ENCODE assay signal across 9 cellular contexts in genomic region chr2:191680639-191681038, GRCh38. TPM values are rescaled to one million over a fixed set of nuclear protein-coding genes. Genes with fewer than 3 reads are reported as not detected.
DNase-seq lines count a peak whose midpoint lies in the region; ATAC-seq and TF ChIP-seq lines count a peak whose summit lies in the region.
"Had no signal": no experiment of that assay in that cellular context is flagged by ENCODE, and none has a peak within 500 bp of the region (broad histone marks: within the 10 kb centered on the region; RNA-seq: fewer than 3 reads in every experiment).

No MANE protein-coding gene starts in this region.

- peak overlapping the region; percentile 45; the same call in 1 of the 2 replicates for H3K4me3 ChIP-seq in GM08714 (ENCODE audit: low read length)
- H3K4me3 ChIP-seq in RWPE2 (ENCODE audit: severe bottlenecking) = peak overlapping the region; percentile 20
- peak overlapping the region; percentile 16 for H3K4me3 ChIP-seq in smooth muscle cell

- no peaks in the 10 kb centered on the region for H4K20me1 ChIP-seq in smooth muscle cell (ENCODE audit: low read depth)

- peak overlapping the region; percentile 94 for H3K4me2 ChIP-seq in smooth muscle cell

- peak overlapping the region; percentile 21 for H3K9ac ChIP-seq in smooth muscle cell (ENCODE audit: low read depth)

- H3K79me2 ChIP-seq in smooth muscle cell (ENCODE audit: low read depth) = peaks cover 20% of the 10 kb centered on the region

- no peak for DNase-seq in RWPE2 (ENCODE audit: low spot score)
- DNase-seq in epithelial cell of prostate (ENCODE audit: low read depth, low spot score) = no peak
- no peak for DNase-seq in smooth muscle cell (lab: John Stamatoyannopoulos, UW; ENCODE audit: unreplicated experiment)
- no peak for DNase-seq in SW480 (ENCODE audit: low spot score)
- no peak for DNase-seq in activated gamma-delta T cell treated with Interleukin-2 at 50 U/mL for 16 hours
- DNase-seq: activated CD4-positive, alpha-beta T cell treated with anti-CD3 and anti-CD28 coated beads for 4 hours; NCI-H524 had no signal

- H3F3A ChIP-seq in smooth muscle cell (ENCODE audit: low read depth) = no peaks in the 10 kb centered on the region

- no peak overlapping the region for H2AFZ ChIP-seq in smooth muscle cell (ENCODE audit: low read depth)

- H3K27me3 ChIP-seq in RWPE2 (ENCODE audit: insufficient read depth, poor library complexity, severe bottlenecking) (no peaks in the 10 kb centered on the region), smooth muscle cell (ENCODE audit: low read depth) (no peaks in the 10 kb centered on the region)

- H3K4me1 ChIP-seq in RWPE2 (ENCODE audit: insufficient read depth, poor library complexity, severe bottlenecking) (peaks cover 45% of the 10 kb centered on the region), smooth muscle cell (ENCODE audit: low read depth) (peaks cover 6% of the 10 kb centered on the region)

- 83% methylated on average over 1 of the region's 1 CpG for WGBS in smooth muscle cell (ENCODE audit: low lambda C conversion rate)

- ATAC-seq in RWPE2 (ENCODE audit: low read depth) (no peak), GM21423 (IDR thresholded peaks at IDR 0.05; ENCODE audit: unreplicated experiment) (no peak)

- H3K36me3 ChIP-seq in RWPE2 (ENCODE audit: low read depth) = peaks cover 65% of the 10 kb centered on the region
- H3K36me3 ChIP-seq in smooth muscle cell (ENCODE audit: low read depth) = peaks cover 14% of the 10 kb centered on the region

- no peak for TF ChIP-seq CTCF in RWPE2 (IDR thresholded peaks at IDR 0.05; ENCODE audit: poor library complexity, severe bottlenecking)
- no peak for TF ChIP-seq CTCF in smooth muscle cell (IDR thresholded peaks at IDR 0.05; ENCODE audit: borderline replicate concordance, insufficient read depth, poor library complexity, severe bottlenecking)

- H3K27ac ChIP-seq in RWPE2 (ENCODE audit: poor library complexity, severe bottlenecking) = peak overlapping the region; percentile 89
- H3K27ac ChIP-seq in epithelial cell of prostate = peak overlapping the region; percentile 99
- peak overlapping the region; percentile 99 for H3K27ac ChIP-seq in smooth muscle cell (ENCODE audit: low read depth)

- no peaks in the 10 kb centered on the region for H3K9me3 ChIP-seq in RWPE2 (ENCODE audit: severe bottlenecking)
- no peaks in the 10 kb centered on the region for H3K9me3 ChIP-seq in smooth muscle cell (replicated peaks; ENCODE audit: low read depth)

RNA-seq across cellular contexts. Expression of gene NABP1, which starts 2.7 kb away (rescaled TPM):
- total RNA-seq in smooth muscle cell = 38.3 and 44.9 TPM in 2 replicates
- 7.8 and 20.4 TPM in 2 replicates for polyA plus RNA-seq in smooth muscle cell
